12 cellular contexts compared by ENCODE assay signal in genomic region chr18:33871363-33872025, GRCh38.
"Had no signal": no experiment of that assay in that cellular context is flagged by ENCODE, and none has a peak within 500 bp of the region (broad histone marks: within the 10 kb centered on the region; RNA-seq: fewer than 3 reads in every experiment).

No MANE protein-coding gene starts in this region.

- H3K4me1 Mint-ChIP-seq: activated naive CD4-positive, alpha-beta T cell treated with anti-CD3 and anti-CD28 coated beads, Interleukin-2, amount 50 U/mL, for 24 hours had no signal

- H3K79me2 ChIP-seq: hepatocyte had no signal

- H3K27me3 ChIP-seq: brain microvascular endothelial cell, hepatocyte, tibial artery had no signal

- H3K27ac Mint-ChIP-seq: activated naive CD4-positive, alpha-beta T cell treated with anti-CD3 and anti-CD28 coated beads, Interleukin-2, amount 50 U/mL, for 24 hours; endodermal cell; nephron had no signal

- H2AFZ ChIP-seq: hepatocyte had no signal

- H3K9me3 ChIP-seq: psoas muscle, tibial artery had no signal

- H3K4me2 ChIP-seq: hepatocyte had no signal

- ATAC-seq: psoas muscle had no signal

- H3K4me1 ChIP-seq: psoas muscle, tibial artery had no signal

- H3K27me3 Mint-ChIP-seq: activated naive CD4-positive, alpha-beta T cell treated with anti-CD3 and anti-CD28 coated beads, Interleukin-2, amount 50 U/mL, for 24 hours had no signal

- H3K4me3 Mint-ChIP-seq: activated naive CD4-positive, alpha-beta T cell treated with anti-CD3 and anti-CD28 coated beads, Interleukin-2, amount 50 U/mL, for 24 hours; endodermal cell; nephron had no signal

- H3K4me3 ChIP-seq: hepatocyte, psoas muscle, tibial artery had no signal

- H3K27ac ChIP-seq: brain microvascular endothelial cell, hepatocyte, psoas muscle, tibial artery had no signal

- H3K9me3 Mint-ChIP-seq: endodermal cell, nephron had no signal

- H3K36me3 Mint-ChIP-seq: activated naive CD4-positive, alpha-beta T cell treated with anti-CD3 and anti-CD28 coated beads, Interleukin-2, amount 50 U/mL, for 24 hours had no signal

- DNase-seq: activated CD4-positive, alpha-beta T cell treated with anti-CD3 and anti-CD28 coated beads, Interleukin-2, amount 50 U/mL, for 1 hour; brain microvascular endothelial cell; cerebellar nuclear complex; endodermal cell; erythroblast; kidney glomerular epithelial cell; psoas muscle; T-helper 2 cell; tibial artery had no signal

- H3K36me3 ChIP-seq: brain microvascular endothelial cell, tibial artery had no signal
